33 cellular contexts compared by ENCODE assay signal in genomic region chr6:55601120-55601519, GRCh38. TPM values are rescaled to one million over a fixed set of nuclear protein-coding genes. Genes with fewer than 3 reads are reported as not detected.
"Had no signal": no experiment of that assay in that cellular context is flagged by ENCODE, and none has a peak within 500 bp of the region (broad histone marks: within the 10 kb centered on the region; RNA-seq: fewer than 3 reads in every experiment).

No MANE protein-coding gene starts in this region.

- H3K36me3 ChIP-seq: ascending aorta, cardiac muscle cell, colonic mucosa, esophagus muscularis mucosa, gastrocnemius medialis, heart left ventricle, WERI-Rb-1 had no signal

- H3K27me3 Mint-ChIP-seq: activated B cell treated with CpG ODN at 0.5 μM for 24 hours; activated CD4-positive, alpha-beta memory T cell treated with anti-CD3 and anti-CD28 coated beads for 36 hours; activated CD4-positive, alpha-beta T cell treated with anti-CD3 and anti-CD28 coated beads, Interleukin-2, amount 10 ng/mL, durations not matched to agents 24 days and 14 days; activated naive CD4-positive, alpha-beta T cell treated with anti-CD3 and anti-CD28 coated beads, Interleukin-2, amount 10 ng/mL, durations not matched to agents 7 days and 5 days; activated naive CD8-positive, alpha-beta T cell treated with anti-CD3 and anti-CD28 coated beads, Interleukin-2, amount 10 ng/mL, durations not matched to agents 7 days and 5 days; activated T-cell treated with anti-CD3 and anti-CD28 coated beads, Interleukin-2, amount 50 U/mL, for 24 hours; brain; T-cell had no signal

- H3K9me3 ChIP-seq: ascending aorta, breast epithelium, colonic mucosa, esophagus muscularis mucosa, gastrocnemius medialis, heart left ventricle had no signal

- DNase-seq: activated B cell treated with CpG ODN at 0.5 μM for 24 hours; activated CD4-positive, alpha-beta memory T cell treated with anti-CD3 and anti-CD28 coated beads for 36 hours; activated CD4-positive, alpha-beta T cell treated with anti-CD3 and anti-CD28 coated beads, Interleukin-2, amount 10 ng/mL, durations not matched to agents 24 days and 14 days; activated CD8-positive, alpha-beta memory T cell treated with anti-CD3 and anti-CD28 coated beads, Interleukin-2, amount 50 U/mL, for 48 hours; activated gamma-delta T cell; activated naive CD4-positive, alpha-beta T cell; activated naive CD4-positive, alpha-beta T cell treated with anti-CD3 and anti-CD28 coated beads, Interleukin-2, amount 10 ng/mL, durations not matched to agents 7 days and 5 days; activated naive CD8-positive, alpha-beta T cell treated with anti-CD3 and anti-CD28 coated beads, Interleukin-2, amount 10 ng/mL, durations not matched to agents 7 days and 5 days; activated T-cell treated with anti-CD3 and anti-CD28 coated beads for 4 hours; activated T-cell treated with anti-CD3 and anti-CD28 coated beads, Interleukin-2, amount 50 U/mL, for 24 hours; activated T-cell treated with anti-CD3 and anti-CD28 coated beads, Interleukin-2, amount 50 U/mL, for 72 hours; central memory CD4-positive, alpha-beta T cell; cerebellar nuclear complex; colonic mucosa; effector CD8-positive, alpha-beta T cell; erythroblast; foreskin keratinocyte; gastrocnemius medialis; glutamatergic neuron; heart left ventricle; T-cell; T1000; WERI-Rb-1 had no signal

- H3K4me3 ChIP-seq: ascending aorta, breast epithelium, cardiac muscle cell, colonic mucosa, esophagus muscularis mucosa, gastrocnemius medialis, heart left ventricle had no signal

- H3K27me3 ChIP-seq: ascending aorta, breast epithelium, cardiac muscle cell, colonic mucosa, esophagus muscularis mucosa, foreskin keratinocyte, gastrocnemius medialis, heart left ventricle had no signal

- ATAC-seq: activated CD4-positive, CD25-positive, alpha-beta regulatory T cell treated with anti-CD3 and anti-CD28 coated beads, Interleukin-2, amount 50 U/mL, for 24 hours; activated naive CD4-positive, alpha-beta T cell treated with anti-CD3 and anti-CD28 coated beads, Interleukin-2, amount 50 U/mL, for 72 hours; activated T-cell treated with anti-CD3 and anti-CD28 coated beads, Interleukin-2, amount 50 U/mL, for 72 hours; foreskin keratinocyte; gastrocnemius medialis; heart left ventricle; T-cell had no signal

- H3K27ac ChIP-seq: ascending aorta, breast epithelium, cardiac muscle cell, colonic mucosa, esophagus muscularis mucosa, foreskin keratinocyte, gastrocnemius medialis, heart left ventricle, WERI-Rb-1 had no signal

- H3K36me3 Mint-ChIP-seq: activated CD4-positive, alpha-beta memory T cell treated with anti-CD3 and anti-CD28 coated beads for 36 hours; activated naive CD4-positive, alpha-beta T cell treated with anti-CD3 and anti-CD28 coated beads, Interleukin-2, amount 10 ng/mL, durations not matched to agents 7 days and 5 days; activated naive CD4-positive, alpha-beta T cell treated with anti-CD3 and anti-CD28 coated beads, Interleukin-2, amount 50 U/mL, for 72 hours; activated naive CD8-positive, alpha-beta T cell treated with anti-CD3 and anti-CD28 coated beads, Interleukin-2, amount 10 ng/mL, durations not matched to agents 7 days and 5 days; brain; T-cell had no signal

- H3K9me3 Mint-ChIP-seq: activated CD4-positive, alpha-beta T cell treated with anti-CD3 and anti-CD28 coated beads, Interleukin-2, amount 10 ng/mL, durations not matched to agents 24 days and 14 days; activated naive CD4-positive, alpha-beta T cell treated with anti-CD3 and anti-CD28 coated beads, Interleukin-2, amount 10 ng/mL, durations not matched to agents 7 days and 5 days; activated naive CD8-positive, alpha-beta T cell treated with anti-CD3 and anti-CD28 coated beads, Interleukin-2, amount 10 ng/mL, durations not matched to agents 7 days and 5 days; activated T-cell treated with anti-CD3 and anti-CD28 coated beads, Interleukin-2, amount 50 U/mL, for 24 hours; brain; T-helper 1 cell treated with Interleukin-12 subunit alpha and Interleukin-12 subunit beta and Interleukin-4 antibody, amounts not matched to agents 30 μg/mL and 1 μg/mL, for 36 hours had no signal

- H3K4me3 Mint-ChIP-seq: activated B cell treated with CpG ODN at 0.5 μM for 24 hours; activated CD4-positive, alpha-beta memory T cell treated with anti-CD3 and anti-CD28 coated beads for 36 hours; activated CD4-positive, alpha-beta T cell treated with anti-CD3 and anti-CD28 coated beads, Interleukin-2, amount 10 ng/mL, durations not matched to agents 24 days and 14 days; activated naive CD4-positive, alpha-beta T cell treated with anti-CD3 and anti-CD28 coated beads, Interleukin-2, amount 10 ng/mL, durations not matched to agents 7 days and 5 days; activated naive CD8-positive, alpha-beta T cell treated with anti-CD3 and anti-CD28 coated beads, Interleukin-2, amount 10 ng/mL, durations not matched to agents 7 days and 5 days; activated T-cell treated with anti-CD3 and anti-CD28 coated beads, Interleukin-2, amount 50 U/mL, for 24 hours; activated T-cell treated with anti-CD3 and anti-CD28 coated beads, Interleukin-2, amount 50 U/mL, for 72 hours; brain; T-cell; T-helper 1 cell treated with Interleukin-12 subunit alpha and Interleukin-12 subunit beta and Interleukin-4 antibody, amounts not matched to agents 30 μg/mL and 1 μg/mL, for 36 hours; T-helper 2 cell treated with Interferon-gamma antibody and Interleukin-4, amounts not matched to agents 5 μg/mL and 100 μg/mL, for 36 hours had no signal

- H3K4me1 Mint-ChIP-seq: activated B cell treated with CpG ODN at 0.5 μM for 24 hours; activated CD4-positive, alpha-beta T cell treated with anti-CD3 and anti-CD28 coated beads, Interleukin-2, amount 10 ng/mL, durations not matched to agents 24 days and 14 days; activated naive CD4-positive, alpha-beta T cell treated with anti-CD3 and anti-CD28 coated beads, Interleukin-2, amount 10 ng/mL, durations not matched to agents 7 days and 5 days; activated naive CD8-positive, alpha-beta T cell treated with anti-CD3 and anti-CD28 coated beads, Interleukin-2, amount 10 ng/mL, durations not matched to agents 7 days and 5 days; brain; T-cell had no signal

- H3K27ac Mint-ChIP-seq: activated B cell treated with CpG ODN at 0.5 μM for 24 hours; activated CD4-positive, alpha-beta memory T cell treated with anti-CD3 and anti-CD28 coated beads for 36 hours; activated CD4-positive, alpha-beta T cell treated with anti-CD3 and anti-CD28 coated beads, Interleukin-2, amount 10 ng/mL, durations not matched to agents 24 days and 14 days; activated naive CD4-positive, alpha-beta T cell treated with anti-CD3 and anti-CD28 coated beads, Interleukin-2, amount 10 ng/mL, durations not matched to agents 7 days and 5 days; activated naive CD4-positive, alpha-beta T cell treated with anti-CD3 and anti-CD28 coated beads, Interleukin-2, amount 50 U/mL, for 72 hours; activated naive CD8-positive, alpha-beta T cell treated with anti-CD3 and anti-CD28 coated beads, Interleukin-2, amount 10 ng/mL, durations not matched to agents 7 days and 5 days; activated T-cell treated with anti-CD3 and anti-CD28 coated beads, Interleukin-2, amount 50 U/mL, for 24 hours; activated T-cell treated with anti-CD3 and anti-CD28 coated beads, Interleukin-2, amount 50 U/mL, for 72 hours; brain; T-cell; T-helper 1 cell treated with Interleukin-12 subunit alpha and Interleukin-12 subunit beta and Interleukin-4 antibody, amounts not matched to agents 30 μg/mL and 1 μg/mL, for 36 hours; T-helper 2 cell treated with Interferon-gamma antibody and Interleukin-4, amounts not matched to agents 5 μg/mL and 100 μg/mL, for 36 hours had no signal

- H3K4me1 ChIP-seq: ascending aorta, breast epithelium, colonic mucosa, esophagus muscularis mucosa, foreskin keratinocyte, gastrocnemius medialis, heart left ventricle had no signal

RNA-seq across cellular contexts. Expression of gene HMGCLL1, which starts 22.1 kb away (rescaled TPM):
- total RNA-seq: activated B cell treated with CpG ODN at 0.5 μM for 24 hours; activated CD4-positive, alpha-beta memory T cell treated with anti-CD3 and anti-CD28 coated beads for 36 hours; activated CD4-positive, alpha-beta T cell treated with anti-CD3 and anti-CD28 coated beads, Interleukin-2, amount 10 ng/mL, durations not matched to agents 24 days and 14 days; activated naive CD4-positive, alpha-beta T cell treated with anti-CD3 and anti-CD28 coated beads, Interleukin-2, amount 50 U/mL, for 72 hours; activated naive CD8-positive, alpha-beta T cell treated with anti-CD3 and anti-CD28 coated beads, Interleukin-2, amount 10 ng/mL, durations not matched to agents 7 days and 5 days; activated T-cell treated with anti-CD3 and anti-CD28 coated beads, Interleukin-2, amount 50 U/mL, for 72 hours; dermis microvascular lymphatic vessel endothelial cell; foreskin keratinocyte; T-cell had no signal
